1 cellular context compared by ENCODE assay signal in the genomic region with DNA sequence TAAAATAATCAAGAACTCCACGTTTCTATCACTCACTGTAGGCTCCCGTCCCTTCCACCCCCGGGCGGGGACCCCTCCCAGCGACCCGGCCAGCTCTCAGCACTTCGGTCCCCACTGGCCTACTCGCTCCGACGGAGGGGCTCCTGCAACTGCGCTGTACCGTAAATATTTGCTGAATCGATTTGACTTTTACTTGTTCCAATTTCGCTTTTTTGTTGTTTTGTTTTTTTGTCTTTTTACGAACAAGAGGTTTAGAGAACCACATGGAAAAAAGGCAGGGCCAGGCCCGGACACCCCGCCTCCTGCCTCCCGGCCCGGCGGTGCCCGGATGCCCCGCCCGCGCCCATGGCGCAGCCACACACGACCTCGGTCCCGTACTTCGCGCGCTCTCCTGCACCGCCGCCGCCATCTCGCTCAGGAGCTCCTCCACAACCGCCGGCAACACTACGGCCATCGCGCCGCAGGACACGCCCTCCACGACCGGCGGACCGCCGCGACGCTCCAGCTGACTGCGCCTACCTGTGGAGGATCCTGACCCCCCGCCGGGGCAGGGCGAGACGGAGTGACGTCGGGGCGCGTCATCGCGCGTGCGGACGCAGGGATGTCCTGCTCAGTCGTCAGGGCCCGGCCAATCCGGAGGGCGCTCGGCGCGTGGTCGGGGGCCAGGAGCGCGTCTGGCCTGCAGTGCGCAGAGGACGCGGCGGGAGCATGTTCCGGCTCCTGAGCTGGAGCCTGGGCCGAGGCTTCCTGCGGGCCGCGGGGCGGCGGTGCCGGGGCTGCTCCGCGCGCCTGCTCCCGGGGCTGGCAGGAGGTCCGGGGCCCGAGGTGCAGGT.
TF ChIP-seq lines count a peak whose summit lies in the region.

A gene with protein sequence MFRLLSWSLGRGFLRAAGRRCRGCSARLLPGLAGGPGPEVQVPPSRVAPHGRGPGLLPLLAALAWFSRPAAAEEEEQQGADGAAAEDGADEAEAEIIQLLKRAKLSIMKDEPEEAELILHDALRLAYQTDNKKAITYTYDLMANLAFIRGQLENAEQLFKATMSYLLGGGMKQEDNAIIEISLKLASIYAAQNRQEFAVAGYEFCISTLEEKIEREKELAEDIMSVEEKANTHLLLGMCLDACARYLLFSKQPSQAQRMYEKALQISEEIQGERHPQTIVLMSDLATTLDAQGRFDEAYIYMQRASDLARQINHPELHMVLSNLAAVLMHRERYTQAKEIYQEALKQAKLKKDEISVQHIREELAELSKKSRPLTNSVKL (plus strand): TSS at position 684 of the 833 bp plus-strand sequence. CDS start 25 bp downstream, at position 709.
A gene with protein sequence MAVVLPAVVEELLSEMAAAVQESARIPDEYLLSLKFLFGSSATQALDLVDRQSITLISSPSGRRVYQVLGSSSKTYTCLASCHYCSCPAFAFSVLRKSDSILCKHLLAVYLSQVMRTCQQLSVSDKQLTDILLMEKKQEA (minus strand): TSS at position 564 of the 833 bp plus-strand sequence. CDS start 110 bp downstream, at position 454.

TF ChIP-seq in HepG2, 621 proteins besides CTCF, POLR2A, EP300 and RAD21 (continued from another document):
- peak; percentile 33 to 93; a peak in 3 of 4 replicates for TF ChIP-seq KLF16 (CRISPR knock-in tag; IDR thresholded peaks at IDR 0.05)
- TF ChIP-seq, protein P1, sequence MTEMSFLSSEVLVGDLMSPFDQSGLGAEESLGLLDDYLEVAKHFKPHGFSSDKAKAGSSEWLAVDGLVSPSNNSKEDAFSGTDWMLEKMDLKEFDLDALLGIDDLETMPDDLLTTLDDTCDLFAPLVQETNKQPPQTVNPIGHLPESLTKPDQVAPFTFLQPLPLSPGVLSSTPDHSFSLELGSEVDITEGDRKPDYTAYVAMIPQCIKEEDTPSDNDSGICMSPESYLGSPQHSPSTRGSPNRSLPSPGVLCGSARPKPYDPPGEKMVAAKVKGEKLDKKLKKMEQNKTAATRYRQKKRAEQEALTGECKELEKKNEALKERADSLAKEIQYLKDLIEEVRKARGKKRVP (CRISPR knock-in tag; IDR thresholded peaks at IDR 0.05), result peak in 1 of 2 experiments; percentile 84; a peak in 2 of 4 replicates
- peak; percentile 91 for TF ChIP-seq ZNF451 (CRISPR knock-in tag; IDR thresholded peaks at IDR 0.05)
- TF ChIP-seq, protein P2, sequence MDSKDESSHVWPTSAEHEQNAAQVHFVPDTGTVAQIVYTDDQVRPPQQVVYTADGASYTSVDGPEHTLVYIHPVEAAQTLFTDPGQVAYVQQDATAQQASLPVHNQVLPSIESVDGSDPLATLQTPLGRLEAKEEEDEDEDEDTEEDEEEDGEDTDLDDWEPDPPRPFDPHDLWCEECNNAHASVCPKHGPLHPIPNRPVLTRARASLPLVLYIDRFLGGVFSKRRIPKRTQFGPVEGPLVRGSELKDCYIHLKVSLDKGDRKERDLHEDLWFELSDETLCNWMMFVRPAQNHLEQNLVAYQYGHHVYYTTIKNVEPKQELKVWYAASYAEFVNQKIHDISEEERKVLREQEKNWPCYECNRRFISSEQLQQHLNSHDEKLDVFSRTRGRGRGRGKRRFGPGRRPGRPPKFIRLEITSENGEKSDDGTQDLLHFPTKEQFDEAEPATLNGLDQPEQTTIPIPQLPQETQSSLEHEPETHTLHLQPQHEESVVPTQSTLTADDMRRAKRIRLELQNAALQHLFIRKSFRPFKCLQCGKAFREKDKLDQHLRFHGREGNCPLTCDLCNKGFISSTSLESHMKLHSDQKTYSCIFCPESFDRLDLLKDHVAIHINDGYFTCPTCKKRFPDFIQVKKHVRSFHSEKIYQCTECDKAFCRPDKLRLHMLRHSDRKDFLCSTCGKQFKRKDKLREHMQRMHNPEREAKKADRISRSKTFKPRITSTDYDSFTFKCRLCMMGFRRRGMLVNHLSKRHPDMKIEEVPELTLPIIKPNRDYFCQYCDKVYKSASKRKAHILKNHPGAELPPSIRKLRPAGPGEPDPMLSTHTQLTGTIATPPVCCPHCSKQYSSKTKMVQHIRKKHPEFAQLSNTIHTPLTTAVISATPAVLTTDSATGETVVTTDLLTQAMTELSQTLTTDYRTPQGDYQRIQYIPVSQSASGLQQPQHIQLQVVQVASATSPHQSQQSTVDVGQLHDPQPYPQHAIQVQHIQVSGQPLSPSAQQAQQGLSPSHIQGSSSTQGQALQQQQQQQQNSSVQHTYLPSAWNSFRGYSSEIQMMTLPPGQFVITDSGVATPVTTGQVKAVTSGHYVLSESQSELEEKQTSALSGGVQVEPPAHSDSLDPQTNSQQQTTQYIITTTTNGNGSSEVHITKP (CRISPR knock-in tag; IDR thresholded peaks at IDR 0.05; ENCODE audit: low read depth), result no peak
- TF ChIP-seq MEIS1 (CRISPR knock-in tag; IDR thresholded peaks at IDR 0.05; ENCODE audit: borderline replicate concordance), result no peak
- peak; percentile 96; the same call in 1 of the 2 replicates for TF ChIP-seq BORCS8-MEF2B (CRISPR knock-in tag; IDR thresholded peaks at IDR 0.05)
- no peak for TF ChIP-seq CCAR2 (optimal IDR thresholded peaks at IDR 0.05; ENCODE audit: low read depth, low read length)
- TF ChIP-seq HHEX (CRISPR knock-in tag; IDR thresholded peaks at IDR 0.05), result no peak
- TF ChIP-seq, protein P3, sequence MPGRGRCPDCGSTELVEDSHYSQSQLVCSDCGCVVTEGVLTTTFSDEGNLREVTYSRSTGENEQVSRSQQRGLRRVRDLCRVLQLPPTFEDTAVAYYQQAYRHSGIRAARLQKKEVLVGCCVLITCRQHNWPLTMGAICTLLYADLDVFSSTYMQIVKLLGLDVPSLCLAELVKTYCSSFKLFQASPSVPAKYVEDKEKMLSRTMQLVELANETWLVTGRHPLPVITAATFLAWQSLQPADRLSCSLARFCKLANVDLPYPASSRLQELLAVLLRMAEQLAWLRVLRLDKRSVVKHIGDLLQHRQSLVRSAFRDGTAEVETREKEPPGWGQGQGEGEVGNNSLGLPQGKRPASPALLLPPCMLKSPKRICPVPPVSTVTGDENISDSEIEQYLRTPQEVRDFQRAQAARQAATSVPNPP (CRISPR knock-in tag; IDR thresholded peaks at IDR 0.05), result peak; percentile 87; the same call in 1 of the 2 replicates
- TF ChIP-seq U2AF2 (IDR thresholded peaks at IDR 0.05; ENCODE audit: low read depth, low read length), result no peak
- no peak for TF ChIP-seq ZNF225 (CRISPR knock-in tag; IDR thresholded peaks at IDR 0.05)
- TF ChIP-seq, protein P4, sequence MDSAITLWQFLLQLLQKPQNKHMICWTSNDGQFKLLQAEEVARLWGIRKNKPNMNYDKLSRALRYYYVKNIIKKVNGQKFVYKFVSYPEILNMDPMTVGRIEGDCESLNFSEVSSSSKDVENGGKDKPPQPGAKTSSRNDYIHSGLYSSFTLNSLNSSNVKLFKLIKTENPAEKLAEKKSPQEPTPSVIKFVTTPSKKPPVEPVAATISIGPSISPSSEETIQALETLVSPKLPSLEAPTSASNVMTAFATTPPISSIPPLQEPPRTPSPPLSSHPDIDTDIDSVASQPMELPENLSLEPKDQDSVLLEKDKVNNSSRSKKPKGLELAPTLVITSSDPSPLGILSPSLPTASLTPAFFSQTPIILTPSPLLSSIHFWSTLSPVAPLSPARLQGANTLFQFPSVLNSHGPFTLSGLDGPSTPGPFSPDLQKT (CRISPR knock-in tag; IDR thresholded peaks at IDR 0.05; ENCODE audit: borderline replicate concordance), result no peak
- TF ChIP-seq ZNF557 (CRISPR knock-in tag; IDR thresholded peaks at IDR 0.05), result 0 out of 2 replicates have a peak, but pooled peaks have one; percentile 19
- TF ChIP-seq ZNF317 (CRISPR knock-in tag; IDR thresholded peaks at IDR 0.05), result 0 out of 2 replicates have a peak, but pooled peaks have one; percentile 40
- TF ChIP-seq GLI4 (CRISPR knock-in tag; IDR thresholded peaks at IDR 0.05; ENCODE audit: borderline replicate concordance), result peak; percentile 90; the same call in 1 of the 2 replicates
- TF ChIP-seq SMAD9 (CRISPR knock-in tag; IDR thresholded peaks at IDR 0.05), result 0 out of 2 replicates have a peak, but pooled peaks have one; percentile 36
- peak; percentile 95 for TF ChIP-seq REPIN1 (CRISPR knock-in tag; IDR thresholded peaks at IDR 0.05; ENCODE audit: borderline replicate concordance, low read depth)
- no peak; the same call in 1 of the 2 replicates for TF ChIP-seq ZNF558 (CRISPR knock-in tag; IDR thresholded peaks at IDR 0.05; ENCODE audit: borderline replicate concordance)
- TF ChIP-seq, protein P5, sequence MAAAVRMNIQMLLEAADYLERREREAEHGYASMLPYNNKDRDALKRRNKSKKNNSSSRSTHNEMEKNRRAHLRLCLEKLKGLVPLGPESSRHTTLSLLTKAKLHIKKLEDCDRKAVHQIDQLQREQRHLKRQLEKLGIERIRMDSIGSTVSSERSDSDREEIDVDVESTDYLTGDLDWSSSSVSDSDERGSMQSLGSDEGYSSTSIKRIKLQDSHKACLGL (CRISPR knock-in tag; IDR thresholded peaks at IDR 0.05), result peak; percentile 96
- TF ChIP-seq TOE1 (CRISPR knock-in tag; IDR thresholded peaks at IDR 0.05), result 0 out of 2 replicates have a peak, but pooled peaks have one; percentile 31
- TF ChIP-seq, protein P6, sequence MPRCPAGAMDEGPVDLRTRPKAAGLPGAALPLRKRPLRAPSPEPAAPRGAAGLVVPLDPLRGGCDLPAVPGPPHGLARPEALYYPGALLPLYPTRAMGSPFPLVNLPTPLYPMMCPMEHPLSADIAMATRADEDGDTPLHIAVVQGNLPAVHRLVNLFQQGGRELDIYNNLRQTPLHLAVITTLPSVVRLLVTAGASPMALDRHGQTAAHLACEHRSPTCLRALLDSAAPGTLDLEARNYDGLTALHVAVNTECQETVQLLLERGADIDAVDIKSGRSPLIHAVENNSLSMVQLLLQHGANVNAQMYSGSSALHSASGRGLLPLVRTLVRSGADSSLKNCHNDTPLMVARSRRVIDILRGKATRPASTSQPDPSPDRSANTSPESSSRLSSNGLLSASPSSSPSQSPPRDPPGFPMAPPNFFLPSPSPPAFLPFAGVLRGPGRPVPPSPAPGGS (CRISPR knock-in tag; IDR thresholded peaks at IDR 0.05), result peak; percentile 95
- TF ChIP-seq KDM2A (CRISPR knock-in tag; IDR thresholded peaks at IDR 0.05; ENCODE audit: borderline replicate concordance, low read depth), result peak; percentile 95
- TF ChIP-seq YEATS4 (CRISPR knock-in tag; IDR thresholded peaks at IDR 0.05; ENCODE audit: borderline replicate concordance), result peak; percentile 90; the same call in 1 of the 2 replicates
- peak; percentile 85 for TF ChIP-seq NKX3-1 (CRISPR knock-in tag; IDR thresholded peaks at IDR 0.05)
- TF ChIP-seq NFE2L2 (IDR thresholded peaks at IDR 0.05; ENCODE audit: low read length), result no peak
- TF ChIP-seq ZNF619 (CRISPR knock-in tag; IDR thresholded peaks at IDR 0.05), result peak; percentile 78
- TF ChIP-seq STAT5B (CRISPR knock-in tag; IDR thresholded peaks at IDR 0.05), result no peak; the same call in 1 of the 2 replicates
- TF ChIP-seq KDM6A (CRISPR knock-in tag; IDR thresholded peaks at IDR 0.05; ENCODE audit: low read depth), result peak; percentile 36; the same call in 1 of the 2 replicates
- peak; percentile 39 for TF ChIP-seq AGO2 (optimal IDR thresholded peaks at IDR 0.05; ENCODE audit: low read depth, low read length)
- no peak for TF ChIP-seq NPAS2 (CRISPR knock-in tag; IDR thresholded peaks at IDR 0.05; ENCODE audit: borderline replicate concordance)
- peak; percentile 81; the same call in 1 of the 2 replicates for TF ChIP-seq ZSCAN29 (CRISPR knock-in tag; conservative IDR thresholded peaks at IDR 0.05)
- no peak for TF ChIP-seq NCOA1 (CRISPR knock-in tag; IDR thresholded peaks at IDR 0.05)
- no peak for TF ChIP-seq RFXANK (CRISPR knock-in tag; IDR thresholded peaks at IDR 0.05)
- TF ChIP-seq BCL6 (CRISPR knock-in tag; IDR thresholded peaks at IDR 0.05), result peak; percentile 72
- TF ChIP-seq, protein P7, sequence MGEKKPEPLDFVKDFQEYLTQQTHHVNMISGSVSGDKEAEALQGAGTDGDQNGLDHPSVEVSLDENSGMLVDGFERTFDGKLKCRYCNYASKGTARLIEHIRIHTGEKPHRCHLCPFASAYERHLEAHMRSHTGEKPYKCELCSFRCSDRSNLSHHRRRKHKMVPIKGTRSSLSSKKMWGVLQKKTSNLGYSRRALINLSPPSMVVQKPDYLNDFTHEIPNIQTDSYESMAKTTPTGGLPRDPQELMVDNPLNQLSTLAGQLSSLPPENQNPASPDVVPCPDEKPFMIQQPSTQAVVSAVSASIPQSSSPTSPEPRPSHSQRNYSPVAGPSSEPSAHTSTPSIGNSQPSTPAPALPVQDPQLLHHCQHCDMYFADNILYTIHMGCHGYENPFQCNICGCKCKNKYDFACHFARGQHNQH (CRISPR knock-in tag; IDR thresholded peaks at IDR 0.05), result peak; percentile 95
- TF ChIP-seq JUND (CRISPR knock-in tag; IDR thresholded peaks at IDR 0.05), result peak; percentile 71; the same call in 1 of the 2 replicates
- no peak for TF ChIP-seq NONO (IDR thresholded peaks at IDR 0.05)
- TF ChIP-seq NONO (CRISPR knock-in tag; conservative IDR thresholded peaks at IDR 0.05), result peak; percentile 100
- TF ChIP-seq ZBTB8A (CRISPR knock-in tag; IDR thresholded peaks at IDR 0.05; ENCODE audit: borderline replicate concordance, low read depth), result no peak
- TF ChIP-seq, protein P8, sequence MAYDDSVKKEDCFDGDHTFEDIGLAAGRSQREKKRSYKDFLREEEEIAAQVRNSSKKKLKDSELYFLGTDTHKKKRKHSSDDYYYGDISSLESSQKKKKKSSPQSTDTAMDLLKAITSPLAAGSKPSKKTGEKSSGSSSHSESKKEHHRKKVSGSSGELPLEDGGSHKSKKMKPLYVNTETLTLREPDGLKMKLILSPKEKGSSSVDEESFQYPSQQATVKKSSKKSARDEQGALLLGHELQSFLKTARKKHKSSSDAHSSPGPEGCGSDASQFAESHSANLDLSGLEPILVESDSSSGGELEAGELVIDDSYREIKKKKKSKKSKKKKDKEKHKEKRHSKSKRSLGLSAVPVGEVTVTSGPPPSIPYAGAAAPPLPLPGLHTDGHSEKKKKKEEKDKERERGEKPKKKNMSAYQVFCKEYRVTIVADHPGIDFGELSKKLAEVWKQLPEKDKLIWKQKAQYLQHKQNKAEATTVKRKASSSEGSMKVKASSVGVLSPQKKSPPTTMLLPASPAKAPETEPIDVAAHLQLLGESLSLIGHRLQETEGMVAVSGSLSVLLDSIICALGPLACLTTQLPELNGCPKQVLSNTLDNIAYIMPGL (CRISPR knock-in tag; IDR thresholded peaks at IDR 0.05; ENCODE audit: borderline replicate concordance in 1 of 2, low read depth in 1 of 2), result peak; percentile 93 to 98
- peak; percentile 90 for TF ChIP-seq ZSCAN31 (CRISPR knock-in tag; IDR thresholded peaks at IDR 0.05; ENCODE audit: low read depth)
- peak; percentile 94; the same call in 1 of the 2 replicates for TF ChIP-seq NFATC3 (CRISPR knock-in tag; IDR thresholded peaks at IDR 0.05)
